In genomic region chr10:130141878-130142277, GRCh38 we compare ENCODE assay signal across 8 cellular contexts. TPM values are rescaled to one million over a fixed set of nuclear protein-coding genes. Genes with fewer than 3 reads are reported as not detected.
DNase-seq lines count a peak whose midpoint lies in the region; ATAC-seq and FAIRE-seq lines count a peak whose summit lies in the region.
"Had no signal": no experiment of that assay in that cellular context is flagged by ENCODE, and none has a peak within 500 bp of the region (broad histone marks: within the 10 kb centered on the region; RNA-seq: fewer than 3 reads in every experiment).

No MANE protein-coding gene starts in this region.

- FAIRE-seq in frontal cortex (lab: Jason Lieb, UNC) = no peak

- peak; percentile 49 for ATAC-seq in GM18520 (IDR thresholded peaks at IDR 0.05; ENCODE audit: unreplicated experiment)
- ATAC-seq in GM21526 (IDR thresholded peaks at IDR 0.05; ENCODE audit: low FRiP score, unreplicated experiment) = peak; percentile 91
- ATAC-seq in HG03442 (IDR thresholded peaks at IDR 0.05; ENCODE audit: unreplicated experiment) = peak; percentile 80

- DNase-seq in kidney tubule cell (ENCODE audit: low spot score) (peak; percentile 26), frontal cortex (ENCODE audit: low spot score in 2 of 2) (no peak), islet precursor cell (no peak), T1000 (lab: John Stamatoyannopoulos, UW) (no peak)
- DNase-seq: colonic mucosa had no signal

RNA-seq across cellular contexts. Expression of gene GLRX3, which starts 5.7 kb away (rescaled TPM):
- total RNA-seq in frontal cortex = 68.5 TPM

RNA-seq across cellular contexts. Expression of gene C10orf143, which starts 31.2 kb away (rescaled TPM):
- 0.41 TPM for total RNA-seq in frontal cortex
